27 cellular contexts compared by ENCODE assay signal in genomic region chr3:175751089-175751488, GRCh38.
"Had no signal": no experiment of that assay in that cellular context is flagged by ENCODE, and none has a peak within 500 bp of the region (broad histone marks: within the 10 kb centered on the region; RNA-seq: fewer than 3 reads in every experiment).

No MANE protein-coding gene starts in this region.

- FAIRE-seq: colon, endometrium, endothelial cell of umbilical vein had no signal

- H3K27me3 ChIP-seq: colonic mucosa, dorsolateral prefrontal cortex, esophagus muscularis mucosa, esophagus squamous epithelium, foreskin keratinocyte, gastrocnemius medialis, gastroesophageal sphincter, heart left ventricle, heart right ventricle had no signal

- DNase-seq: colonic mucosa; cortex of kidney; dermis blood vessel endothelial cell; dorsolateral prefrontal cortex; effector CD4-positive, alpha-beta T cell; effector CD8-positive, alpha-beta T cell; effector memory CD4-positive, alpha-beta T cell; effector memory CD8-positive, alpha-beta T cell; endodermal cell; erythroblast; esophagus squamous epithelium; foreskin fibroblast; foreskin keratinocyte; foreskin melanocyte; gastrocnemius medialis; glutamatergic neuron; head of caudate nucleus; heart left ventricle; heart right ventricle had no signal

- H3K4me3 ChIP-seq: colonic mucosa, coronary artery, dorsolateral prefrontal cortex, esophagus muscularis mucosa, esophagus squamous epithelium, gastrocnemius medialis, gastroesophageal sphincter, heart left ventricle, heart right ventricle had no signal

- ATAC-seq: effector memory CD8-positive, alpha-beta T cell; esophagus mucosa; foreskin keratinocyte; gastrocnemius medialis; gastroesophageal sphincter; heart left ventricle; heart right ventricle had no signal

- H3K9me3 ChIP-seq: colonic mucosa, esophagus muscularis mucosa, esophagus squamous epithelium, gastrocnemius medialis, gastroesophageal sphincter, heart right ventricle had no signal

- H3K36me3 ChIP-seq: colonic mucosa, esophagus muscularis mucosa, esophagus squamous epithelium, gastrocnemius medialis, gastroesophageal sphincter, heart left ventricle, heart right ventricle had no signal

- H3K27ac ChIP-seq: colonic mucosa, coronary artery, dorsolateral prefrontal cortex, epithelial cell of prostate, esophagus muscularis mucosa, esophagus squamous epithelium, foreskin keratinocyte, gastrocnemius medialis, gastroesophageal sphincter, heart left ventricle, heart right ventricle had no signal

- H3K4me1 ChIP-seq: colonic mucosa, esophagus muscularis mucosa, esophagus squamous epithelium, gastrocnemius medialis, gastroesophageal sphincter, heart left ventricle, heart right ventricle had no signal
